Comparison of ENCODE assay signal across 10 cellular contexts in the genomic region with DNA sequence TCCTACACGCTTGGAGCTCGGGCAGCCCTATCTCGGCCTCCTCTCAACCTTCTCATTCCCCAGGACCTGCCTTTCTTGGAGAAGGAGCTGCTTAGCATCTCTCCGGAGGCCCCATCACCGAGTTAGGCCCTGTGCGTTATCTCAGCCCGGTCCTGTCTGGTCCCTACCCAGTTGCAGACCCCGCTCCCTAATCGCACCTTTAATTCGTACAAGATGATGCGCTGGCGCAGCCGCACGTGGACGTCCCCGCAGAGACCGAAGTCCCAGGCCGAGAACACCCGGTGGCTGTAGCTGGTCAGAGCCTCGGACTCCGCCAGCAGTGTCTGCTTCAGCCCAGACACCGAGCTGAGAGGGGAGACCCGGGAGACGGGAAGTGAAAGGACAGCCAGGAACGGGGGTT. TPM values are rescaled to one million over a fixed set of nuclear protein-coding genes. Genes with fewer than 3 reads are reported as not detected.
"Had no signal": no experiment of that assay in that cellular context is flagged by ENCODE, and none has a peak within 500 bp of the region (broad histone marks: within the 10 kb centered on the region; RNA-seq: fewer than 3 reads in every experiment).

No MANE protein-coding gene starts in this region.

- H3K9me3 ChIP-seq: ascending aorta, esophagus squamous epithelium, tibial artery had no signal

- H3K27ac ChIP-seq: ascending aorta, esophagus squamous epithelium, tibial artery had no signal

- FAIRE-seq: urothelium cell line had no signal

- H3K27ac Mint-ChIP-seq: nephron progenitor cell had no signal

- DNase-seq: activated CD8-positive, alpha-beta memory T cell treated with anti-CD3 and anti-CD28 coated beads for 24 hours; cerebellar nuclear complex; cortex of kidney; esophagus squamous epithelium; occipital lobe had no signal

- H3K36me3 ChIP-seq: ascending aorta, esophagus squamous epithelium, tibial artery had no signal

- H3K4me3 ChIP-seq: ascending aorta, lung, tibial artery had no signal

RNA-seq across cellular contexts. Expression of a gene that starts 7.7 kb away (rescaled TPM):
- total RNA-seq: occipital lobe had no signal
